Comparison of ENCODE assay signal across 23 cellular contexts in genomic region chr5:3027866-3028635, GRCh38.
A peak's percentile ranks its signal among the peaks of the same experiment; 100 is the strongest.
DNase-seq lines count a peak whose midpoint lies in the region; ATAC-seq and TF ChIP-seq lines count a peak whose summit lies in the region.
"Had no signal": no experiment of that assay in that cellular context is flagged by ENCODE, and none has a peak within 500 bp of the region (broad histone marks: within the 10 kb centered on the region; RNA-seq: fewer than 3 reads in every experiment).

No MANE protein-coding gene starts in this region.

- no peak overlapping the region for H3K9ac ChIP-seq in neuronal stem cell (ENCODE audit: low read depth, low read length, poor library complexity)
- H3K9ac ChIP-seq: BLaER1 treated with 17β-estradiol and CSF1 and Interleukin-3, amounts not matched to agents 10 nM and 100 nM had no signal

- H3K27ac Mint-ChIP-seq in stimulated activated naive CD8-positive, alpha-beta T cell treated with anti-CD3 and anti-CD28 coated beads, Interleukin-15, amount 100 ng/mL, for 72 hours: no peak overlapping the region
- H3K27ac Mint-ChIP-seq: CD14-positive monocyte; CD4-positive, alpha-beta T cell; CD8-positive, alpha-beta memory T cell; HFFc6 had no signal

- H3K23ac ChIP-seq in neuronal stem cell (ENCODE audit: low read depth, low read length, poor library complexity): no peak overlapping the region

- peak overlapping the region; percentile 52 for H3K18ac ChIP-seq in neuronal stem cell (ENCODE audit: low read length)

- peak overlapping the region; percentile 63 for H3K14ac ChIP-seq in neuronal stem cell (ENCODE audit: low read length)

- H3K4me3 ChIP-seq in neuronal stem cell (ENCODE audit: low read length in 2 of 2): no peak overlapping the region
- no peak overlapping the region for H3K4me3 ChIP-seq in vagina
- no peak overlapping the region for H3K4me3 ChIP-seq in right lobe of liver
- no peak overlapping the region for H3K4me3 ChIP-seq in coronary artery
- H3K4me3 ChIP-seq: A549; BLaER1 treated with 17β-estradiol and CSF1 and Interleukin-3, amounts not matched to agents 10 nM and 100 nM; HAP-1 had no signal

- H3K27ac ChIP-seq in neuronal stem cell (replicated peaks; ENCODE audit: low read length) (no peak overlapping the region), vagina (no peak overlapping the region), right lobe of liver (no peak overlapping the region), coronary artery (no peak overlapping the region)
- H3K27ac ChIP-seq: A549; BLaER1 treated with 17β-estradiol and CSF1 and Interleukin-3, amounts not matched to agents 10 nM and 100 nM had no signal

- peaks cover 5 to 21% of the 10 kb centered on the region in 2 donors for H3K9me3 Mint-ChIP-seq in stimulated activated naive CD8-positive, alpha-beta T cell treated with anti-CD3 and anti-CD28 coated beads, Interleukin-15, amount 100 ng/mL, for 72 hours

- no peak for TF ChIP-seq CTCF in vagina (IDR thresholded peaks at IDR 0.05)
- no peak for TF ChIP-seq CTCF in right lobe of liver (IDR thresholded peaks at IDR 0.05)
- TF ChIP-seq CTCF in coronary artery (IDR thresholded peaks at IDR 0.05): no peak

- TF ChIP-seq POLR2A in vagina (IDR thresholded peaks at IDR 0.05) (no peak), right lobe of liver (IDR thresholded peaks at IDR 0.05) (no peak)

- H2AFZ ChIP-seq in neuronal stem cell (ENCODE audit: low read length): no peak overlapping the region

- no CpG with 5 or more reads among the region's 23 CpGs for WGBS in neuronal stem cell (ENCODE audit: extremely low coverage in 2 of 2, insufficient read length in 2 of 2, insufficient replicate concordance in 1 of 2), 2 donors
- WGBS in right lobe of liver (ENCODE audit: insufficient coverage, low coverage, low lambda C conversion rate, missing lambda C conversion rate): 30% methylated on average over 2 of the region's 23 CpGs

- H4K8ac ChIP-seq in neuronal stem cell (ENCODE audit: low read depth, low read length): no peak overlapping the region

- no peak for DNase-seq in stimulated activated naive CD8-positive, alpha-beta T cell treated with anti-CD3 and anti-CD28 coated beads, Interleukin-15, amount 100 ng/mL, for 72 hours
- no peak for DNase-seq in stimulated activated naive CD8-positive, alpha-beta T cell treated with anti-CD3 and anti-CD28 coated beads, Interleukin-15, Interleukin-2, amounts not matched to agents 100 U/mL and 50 U/mL, for 24 hours
- no peak for DNase-seq in neuronal stem cell (ENCODE audit: low spot score)
- DNase-seq in vagina (ENCODE audit: extremely low spot score in 2 of 2): peak; percentile 52 to 71
- DNase-seq in right lobe of liver: no peak
- DNase-seq in coronary artery (ENCODE audit: low spot score): no peak
- DNase-seq: 8988T; ACHN; AML-193; BE2C; Calu3; CD4-positive, alpha-beta T cell; CD8-positive, alpha-beta memory T cell; COR-L47; DMS53; DMS79 treated with DMSO at 0.1 percent for 48 hours; GF-D8; GOT3; HFFc6 had no signal

- no peaks in the 10 kb centered on the region for H3K79me1 ChIP-seq in neuronal stem cell (ENCODE audit: low read depth, low read length)

- intact Hi-C loops in vagina (cut with DNase I) (no loop called here), right lobe of liver (cut with DNase I) (no loop called here)

- H3K27me3 Mint-ChIP-seq in stimulated activated naive CD8-positive, alpha-beta T cell treated with anti-CD3 and anti-CD28 coated beads, Interleukin-15, amount 100 ng/mL, for 72 hours: no peaks in the 10 kb centered on the region
- H3K27me3 Mint-ChIP-seq: CD4-positive, alpha-beta T cell; CD8-positive, alpha-beta memory T cell had no signal

- H4K91ac ChIP-seq in neuronal stem cell (ENCODE audit: low read depth, low read length, poor library complexity): no peak overlapping the region

- no peak overlapping the region for H3K4me3 Mint-ChIP-seq in stimulated activated naive CD8-positive, alpha-beta T cell treated with anti-CD3 and anti-CD28 coated beads, Interleukin-15, amount 100 ng/mL, for 72 hours
- H3K4me3 Mint-ChIP-seq: CD14-positive monocyte; CD4-positive, alpha-beta T cell; HFFc6 had no signal

- H2AK5ac ChIP-seq in neuronal stem cell (ENCODE audit: low read depth, low read length): peak overlapping the region; percentile 10

- H3K36me3 ChIP-seq in neuronal stem cell (replicated peaks in 1 of 2; ENCODE audit: control insufficient read depth in 2 of 2, insufficient read depth in 2 of 2, low read length in 2 of 2): no peaks in the 10 kb centered on the region
- no peaks in the 10 kb centered on the region for H3K36me3 ChIP-seq in vagina
- H3K36me3 ChIP-seq in right lobe of liver: no peaks in the 10 kb centered on the region
- H3K36me3 ChIP-seq: BE2C; BLaER1 treated with 17β-estradiol and CSF1 and Interleukin-3, amounts not matched to agents 10 nM and 100 nM; HAP-1 had no signal

- H3K9me3 ChIP-seq in neuronal stem cell (replicated peaks in 1 of 2; ENCODE audit: control insufficient read depth in 2 of 2, insufficient read depth in 1 of 2, low read depth in 1 of 2, low read length in 2 of 2): peaks cover 0 to 2% of the 10 kb centered on the region in 2 donors
- H3K9me3 ChIP-seq in vagina: no peaks in the 10 kb centered on the region
- H3K9me3 ChIP-seq in right lobe of liver: no peaks in the 10 kb centered on the region
- H3K9me3 ChIP-seq: A549; BLaER1 treated with 17β-estradiol and CSF1 and Interleukin-3, amounts not matched to agents 10 nM and 100 nM; HAP-1 had no signal

- H2BK12ac ChIP-seq in neuronal stem cell (ENCODE audit: low read length): peak overlapping the region; percentile 60

- no peaks in the 10 kb centered on the region for H3K4me1 Mint-ChIP-seq in stimulated activated naive CD8-positive, alpha-beta T cell treated with anti-CD3 and anti-CD28 coated beads, Interleukin-15, amount 100 ng/mL, for 72 hours
- H3K4me1 Mint-ChIP-seq: CD14-positive monocyte; CD8-positive, alpha-beta memory T cell had no signal

- H3K4ac ChIP-seq in neuronal stem cell (ENCODE audit: low read length): no peak overlapping the region

- H2BK120ac ChIP-seq in neuronal stem cell (ENCODE audit: low read depth, low read length): no peak overlapping the region

- no peak overlapping the region for H2BK5ac ChIP-seq in neuronal stem cell (ENCODE audit: low read length)

- no peak overlapping the region for H3K4me2 ChIP-seq in neuronal stem cell (ENCODE audit: insufficient read depth, low read length, poor library complexity, severe bottlenecking)
- H3K4me2 ChIP-seq: A549; BLaER1 treated with 17β-estradiol and CSF1 and Interleukin-3, amounts not matched to agents 10 nM and 100 nM had no signal

- peak overlapping the region; percentile 61 for H2BK15ac ChIP-seq in neuronal stem cell (ENCODE audit: low read length)

- ATAC-seq in stimulated activated naive CD8-positive, alpha-beta T cell treated with anti-CD3 and anti-CD28 coated beads, Interleukin-15, amount 100 ng/mL, for 72 hours: peak; percentile 21
- no peak for ATAC-seq in stimulated activated naive CD8-positive, alpha-beta T cell treated with anti-CD3 and anti-CD28 coated beads, Interleukin-15, Interleukin-2, amounts not matched to agents 100 U/mL and 50 U/mL, for 24 hours
- ATAC-seq in right lobe of liver: no peak
- ATAC-seq: A549 had no signal

- peaks cover 0 to 4% of the 10 kb centered on the region in 2 donors for H3K4me1 ChIP-seq in neuronal stem cell (ENCODE audit: control insufficient read depth in 2 of 2, insufficient read depth in 1 of 2, low read depth in 1 of 2, low read length in 2 of 2)
- no peaks in the 10 kb centered on the region for H3K4me1 ChIP-seq in vagina
- no peaks in the 10 kb centered on the region for H3K4me1 ChIP-seq in right lobe of liver
- H3K4me1 ChIP-seq: A549; BE2C; BLaER1 treated with 17β-estradiol and CSF1 and Interleukin-3, amounts not matched to agents 10 nM and 100 nM; HAP-1 had no signal

- H3K27me3 ChIP-seq in neuronal stem cell (ENCODE audit: control insufficient read depth in 3 of 3, insufficient read depth in 3 of 3, low read depth in 1 of 3, low read length in 3 of 3): peaks cover 0 to 2% (median 0%) of the 10 kb centered on the region in 3 experiments
- no peaks in the 10 kb centered on the region for H3K27me3 ChIP-seq in vagina
- H3K27me3 ChIP-seq in right lobe of liver: no peaks in the 10 kb centered on the region
- H3K27me3 ChIP-seq: BE2C; BLaER1 treated with 17β-estradiol and CSF1 and Interleukin-3, amounts not matched to agents 10 nM and 100 nM had no signal

Comparison
In these comparisons a context has a peak if more than half of its experiments do, and no peak if none do; other contexts are left out.
1. DNase-seq: peak in vagina (2 of 2); none in stimulated activated naive CD8-positive, alpha-beta T cell treated with anti-CD3 and anti-CD28 coated beads, Interleukin-15, amount 100 ng/mL, for 72 hours (0 of 2), stimulated activated naive CD8-positive, alpha-beta T cell treated with anti-CD3 and anti-CD28 coated beads, Interleukin-15, Interleukin-2, amounts not matched to agents 100 U/mL and 50 U/mL, for 24 hours (single experiment), neuronal stem cell (single experiment), right lobe of liver (0 of 3) and coronary artery (single experiment).